ENCODE assay signal across 16 cellular contexts in the genomic region with DNA sequence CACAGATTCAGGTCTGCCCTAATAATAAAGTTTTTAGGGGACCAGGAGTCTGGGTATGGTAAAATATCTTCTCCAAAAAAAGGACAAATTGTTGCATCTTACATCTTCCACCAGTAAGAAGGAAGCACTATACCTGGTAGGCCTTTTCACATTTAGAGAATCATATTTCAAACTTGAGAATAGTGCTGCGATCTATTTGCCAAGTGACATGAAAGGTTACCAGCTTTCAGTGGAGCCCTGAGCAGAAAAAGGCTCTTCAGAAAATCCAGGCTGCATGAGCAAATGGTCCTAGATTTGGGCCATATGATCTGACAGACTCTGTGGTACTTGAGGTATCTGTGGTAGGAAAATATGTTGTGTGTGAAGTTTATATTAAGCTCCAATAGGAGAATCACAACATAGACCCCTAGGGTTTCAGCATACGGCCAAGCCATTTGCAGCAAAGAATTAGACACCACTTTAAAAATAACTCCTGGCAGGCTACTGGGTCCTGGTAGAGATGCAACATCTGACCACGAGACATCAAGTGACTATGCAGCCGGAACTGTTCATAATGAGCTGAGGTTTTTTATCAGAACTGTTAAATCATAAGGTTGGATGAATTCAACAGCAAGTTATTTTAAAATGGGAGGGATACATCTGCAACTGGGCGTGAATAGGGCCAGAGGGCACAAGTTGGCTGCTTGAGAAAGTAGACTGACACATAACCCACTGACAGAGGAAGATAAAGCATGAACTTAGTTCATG. TPM values are rescaled to one million over a fixed set of nuclear protein-coding genes. Genes with fewer than 3 reads are reported as not detected.
DNase-seq lines count a peak whose midpoint lies in the region; ATAC-seq and FAIRE-seq lines count a peak whose summit lies in the region.
"Had no signal": no experiment of that assay in that cellular context is flagged by ENCODE, and none has a peak within 500 bp of the region (broad histone marks: within the 10 kb centered on the region; RNA-seq: fewer than 3 reads in every experiment).

No MANE protein-coding gene starts in this region.

- H3K27me3 Mint-ChIP-seq in stimulated activated naive CD8-positive, alpha-beta T cell treated with anti-CD3 and anti-CD28 coated beads, Interleukin-15, amount 100 ng/mL, for 72 hours = peaks cover 11% of the 10 kb centered on the region

- ATAC-seq in GM18867 (IDR thresholded peaks at IDR 0.05; ENCODE audit: unreplicated experiment) = no peak
- ATAC-seq in stimulated activated naive CD8-positive, alpha-beta T cell treated with anti-CD3 and anti-CD28 coated beads, Interleukin-15, amount 100 ng/mL, for 72 hours = no peak
- ATAC-seq: K562 had no signal

- DNase-seq in AG08395 (ENCODE audit: low spot score) (peak; percentile 72), LHCN-M2 (ENCODE audit: low read depth) (peak; percentile 93), astrocyte of the hippocampus (ENCODE audit: low read depth, low spot score) (peak; percentile 85), NCI-H1694 treated with DMSO at 0.1 percent for 48 hours (lab: John Stamatoyannopoulos, UW) (no peak), NCI-H82 (lab: John Stamatoyannopoulos, UW) (no peak)
- no peak for DNase-seq in stimulated activated naive CD8-positive, alpha-beta T cell treated with anti-CD3 and anti-CD28 coated beads, Interleukin-15, amount 100 ng/mL, for 72 hours
- DNase-seq: activated T-cell treated with anti-CD3 and anti-CD28 coated beads, Interleukin-2, amount 50 U/mL, for 1 hour; C1 segment of cervical spinal cord; mesendoderm; WERI-Rb-1 had no signal

- no peaks in the 10 kb centered on the region for H3K4me1 Mint-ChIP-seq in stimulated activated naive CD8-positive, alpha-beta T cell treated with anti-CD3 and anti-CD28 coated beads, Interleukin-15, amount 100 ng/mL, for 72 hours
- H3K4me1 Mint-ChIP-seq: central memory CD8-positive, alpha-beta T cell had no signal

- no peaks in the 10 kb centered on the region for H3K9me3 Mint-ChIP-seq in stimulated activated naive CD8-positive, alpha-beta T cell treated with anti-CD3 and anti-CD28 coated beads, Interleukin-15, amount 100 ng/mL, for 72 hours
- H3K9me3 Mint-ChIP-seq: central memory CD8-positive, alpha-beta T cell had no signal

- FAIRE-seq in islet of Langerhans (lab: Jason Lieb, UNC) = peak; percentile 89
- FAIRE-seq: H1, K562 had no signal

- H3K4me3 Mint-ChIP-seq in stimulated activated naive CD8-positive, alpha-beta T cell treated with anti-CD3 and anti-CD28 coated beads, Interleukin-15, amount 100 ng/mL, for 72 hours = no peak overlapping the region
- H3K4me3 Mint-ChIP-seq: central memory CD8-positive, alpha-beta T cell had no signal

- no peak overlapping the region for H3K27ac Mint-ChIP-seq in stimulated activated naive CD8-positive, alpha-beta T cell treated with anti-CD3 and anti-CD28 coated beads, Interleukin-15, amount 100 ng/mL, for 72 hours

RNA-seq across cellular contexts. Expression of a gene that starts 38.6 kb away (rescaled TPM):
- 11.0 and 13.9 TPM in 2 replicates for total RNA-seq in LHCN-M2 (2014; rRNA removed)
- polyA plus RNA-seq in LHCN-M2 (2012) = 1.4 TPM
- total RNA-seq: H1, K562, suprapubic skin had no signal
- polyA plus RNA-seq: H1, K562 had no signal

Comparison
In these comparisons a context has a peak if more than half of its experiments do, and no peak if none do; other contexts are left out.
1. DNase-seq: peak in AG08395 (single experiment), LHCN-M2 (single experiment) and astrocyte of the hippocampus (single experiment); none in NCI-H1694 treated with DMSO at 0.1 percent for 48 hours (single experiment), NCI-H82 (single experiment) and stimulated activated naive CD8-positive, alpha-beta T cell treated with anti-CD3 and anti-CD28 coated beads, Interleukin-15, amount 100 ng/mL, for 72 hours (0 of 2).